Comparison of ENCODE assay signal across 9 cellular contexts in genomic region chr17:34443832-34444469, GRCh38.
DNase-seq lines count a peak whose midpoint lies in the region; ATAC-seq and TF ChIP-seq lines count a peak whose summit lies in the region.
"Had no signal": no experiment of that assay in that cellular context is flagged by ENCODE, and none has a peak within 500 bp of the region (broad histone marks: within the 10 kb centered on the region; RNA-seq: fewer than 3 reads in every experiment).

No MANE protein-coding gene starts in this region.

- POLR2A ChIA-PET in GM10248 (lab: Yijun Ruan, JAX) (no interaction called here), Panc1 (lab: Charles Lee) (no interaction called here)

- CTCF ChIA-PET in GM10248 (lab: Yijun Ruan, JAX) (no interaction called here), Panc1 (lab: Charles Lee) (interaction anchor here (0.6 kb wide), 1 partner anchor 532 kb away, joined by 3 read pairs; no protein-coding TSS in a partner anchor)

- no peak overlapping the region for H3K4me3 ChIP-seq in Panc1 (ENCODE audit: low read depth in 2 of 2, low read length in 2 of 2)

- intact Hi-C loops in Panc1 (cut with micrococcal nuclease; ENCODE audit: unreplicated experiment), result loop anchor here (10.0 kb wide), 2 partner anchors 191 to 451 kb away; no protein-coding TSS in a partner anchor
- intact Hi-C loops in left ventricle myocardium superior (cut with micrococcal nuclease), result no loop called here

- BruUV-seq in Panc1 (replicated peaks; lab: Mats Ljungman, UMichigan), result no TSS peak

- H3K36me3 ChIP-seq in Panc1 (ENCODE audit: control insufficient read depth, insufficient read depth, low read length), result no peaks in the 10 kb centered on the region

- peak; percentile 27 for TF ChIP-seq CTCF in GM10248 (IDR thresholded peaks at IDR 0.05; ENCODE audit: control extremely low read depth, extremely low read depth, low read depth, missing control alignments)
- TF ChIP-seq CTCF in Panc1 (IDR thresholded peaks at IDR 0.05), result peak; percentile 72

- no peaks in the 10 kb centered on the region for H3K9me3 ChIP-seq in Panc1 (ENCODE audit: control insufficient read depth, insufficient read depth, low read depth, low read length)

- no peak overlapping the region for H3K27ac ChIP-seq in Panc1 (ENCODE audit: low read length)

- no peaks in the 10 kb centered on the region for H3K4me1 ChIP-seq in Panc1 (ENCODE audit: control insufficient read depth, insufficient read depth, low read length)

- ATAC-seq in Panc1 (peak; percentile 89), left ventricle myocardium superior (peak; percentile 73), HG02852 (IDR thresholded peaks at IDR 0.05; ENCODE audit: unreplicated experiment) (no peak)

- DNase-seq in ACHN (peak; percentile 25), GM10248 (ENCODE audit: extremely low spot score) (no peak), Panc1 (ENCODE audit: low read depth, low spot score) (no peak), left ventricle myocardium superior (peak; percentile 49), HK-2 (ENCODE audit: unreplicated experiment) (no peak), medulla oblongata (ENCODE audit: extremely low spot score) (no peak), activated gamma-delta T cell treated with Interleukin-2 at 50 U/mL for 16 hours (no peak)
- DNase-seq: EL had no signal

- H3K27me3 ChIP-seq in Panc1 (ENCODE audit: control insufficient read depth, insufficient read depth, low read length), result peaks cover 12% of the 10 kb centered on the region; the same call in 1 of the 2 replicates

- in situ Hi-C loops in ACHN (cut with HindIII; ENCODE audit: low pct_ligation_motif_present, low pct_unique_long_range_greater_than_20kb, low sequenced_read_pairs) (no loop called here), Panc1 (cut with HindIII; ENCODE audit: low pct_unique_long_range_greater_than_20kb, low sequenced_read_pairs) (no loop called here)

Comparison
In these comparisons a context has a peak if more than half of its experiments do, and no peak if none do; other contexts are left out.
1. DNase-seq: peak in ACHN (single experiment) and left ventricle myocardium superior (single experiment); none in GM10248 (single experiment), Panc1 (single experiment), HK-2 (single experiment), medulla oblongata (single experiment) and activated gamma-delta T cell treated with Interleukin-2 at 50 U/mL for 16 hours (single experiment).